Comparison of ENCODE assay signal across 11 cellular contexts in genomic region chr6:111832833-111833418, GRCh38. TPM values are rescaled to one million over a fixed set of nuclear protein-coding genes. Genes with fewer than 3 reads are reported as not detected.
DNase-seq lines count a peak whose midpoint lies in the region; ATAC-seq and TF ChIP-seq lines count a peak whose summit lies in the region.
"Had no signal": no experiment of that assay in that cellular context is flagged by ENCODE, and none has a peak within 500 bp of the region (broad histone marks: within the 10 kb centered on the region; RNA-seq: fewer than 3 reads in every experiment).

No MANE protein-coding gene starts in this region.

- no peak for TF ChIP-seq POLR2A in uterus (IDR thresholded peaks at IDR 0.05)

- no peaks in the 10 kb centered on the region for H3K27me3 Mint-ChIP-seq in CD8-positive, alpha-beta T cell (ENCODE audit: low read depth)

- H3K4me1 Mint-ChIP-seq in CD8-positive, alpha-beta T cell (ENCODE audit: low read depth), result peaks cover 86% of the 10 kb centered on the region

- no peaks in the 10 kb centered on the region for H3K36me3 ChIP-seq in CD8-positive, alpha-beta T cell (ENCODE audit: insufficient read depth, low read length)
- no peaks in the 10 kb centered on the region for H3K36me3 ChIP-seq in uterus

- H3K27me3 ChIP-seq in CD8-positive, alpha-beta T cell (ENCODE audit: insufficient read depth, low read length), result no peaks in the 10 kb centered on the region
- H3K27me3 ChIP-seq in uterus, result no peaks in the 10 kb centered on the region

- H3K36me3 Mint-ChIP-seq in CD8-positive, alpha-beta T cell, result peaks cover 49% of the 10 kb centered on the region

- TF ChIP-seq CTCF in CD8-positive, alpha-beta T cell (IDR thresholded peaks at IDR 0.05), result no peak
- TF ChIP-seq CTCF in uterus (IDR thresholded peaks at IDR 0.05), result no peak

- H3K4me3 Mint-ChIP-seq in CD8-positive, alpha-beta T cell, result peak overlapping the region; percentile 52

- H3K9me3 ChIP-seq in CD8-positive, alpha-beta T cell (ENCODE audit: low read length), result no peaks in the 10 kb centered on the region
- no peaks in the 10 kb centered on the region for H3K9me3 ChIP-seq in uterus

- POLR2A ChIA-PET in CD8-positive, alpha-beta T cell (lab: Charles Lee), result interaction anchor here (0.7 to 1.6 kb wide), 6 partner anchors 8 to 40 kb away, joined by 3 to 6 read pairs (median 4); partner anchors contain the start of gene FYN

- peaks cover 49% of the 10 kb centered on the region for H3K4me1 ChIP-seq in CD8-positive, alpha-beta T cell (ENCODE audit: insufficient read depth, low read length)
- no peaks in the 10 kb centered on the region for H3K4me1 ChIP-seq in uterus

- H3K27ac Mint-ChIP-seq in CD8-positive, alpha-beta T cell, result peak overlapping the region; percentile 85

- H3K4me3 ChIP-seq in CD8-positive, alpha-beta T cell (ENCODE audit: low read depth, low read length), result no peak overlapping the region
- no peak overlapping the region for H3K4me3 ChIP-seq in uterus

- ATAC-seq in CD8-positive, alpha-beta T cell, result no peak
- ATAC-seq in GM19043 (IDR thresholded peaks at IDR 0.05; ENCODE audit: low read depth, unreplicated experiment) (peak; percentile 43), HG03469 (IDR thresholded peaks at IDR 0.05; ENCODE audit: unreplicated experiment) (peak; percentile 30), HG03108 (IDR thresholded peaks at IDR 0.05; ENCODE audit: unreplicated experiment) (no peak)

- no peak overlapping the region for H3K27ac ChIP-seq in CD8-positive, alpha-beta T cell (ENCODE audit: low read depth, low read length)
- H3K27ac ChIP-seq in uterus, result peak overlapping the region in 1 of 2 donors; percentile 43

- CTCF ChIA-PET in CD8-positive, alpha-beta T cell (lab: Charles Lee), result interaction anchor here (0.7 to 1.1 kb wide), 3 partner anchors 8 to 164 kb away, joined by 3 read pairs; no protein-coding TSS in a partner anchor

- no peaks in the 10 kb centered on the region for H3K9me3 Mint-ChIP-seq in CD8-positive, alpha-beta T cell

- no peak for DNase-seq in CD8-positive, alpha-beta T cell
- peak; percentile 51 for DNase-seq in epidermal melanocyte (ENCODE audit: insufficient read length, low spot score)
- DNase-seq in putamen (ENCODE audit: low spot score), result no peak
- no peak for DNase-seq in NCI-H1105 treated with DMSO at 0.1 percent for 48 hours (lab: John Stamatoyannopoulos, UW)
- no peak for DNase-seq in uterus
- DNase-seq: activated effector memory CD4-positive, alpha-beta T cell treated with anti-CD3 and anti-CD28 coated beads, Interleukin-2, amount 50 U/mL, for 16 hours; kidney; NCI-H2227 treated with DMSO at 0.1 percent for 48 hours had no signal

- intact Hi-C loops in CD8-positive, alpha-beta T cell (cut with DNase I, micrococcal nuclease), result loop anchor here (1.0 to 5.0 kb wide), 2 partner anchors 9 to 39 kb away; partner anchors contain the start of gene FYN (in 1 of the 2)
- intact Hi-C loops in uterus (cut with DNase I; ENCODE audit: low total_unique reads), result no loop called here

RNA-seq across cellular contexts. Expression of gene FYN, which starts 40.3 kb away (rescaled TPM):
- 100 to 1,000 TPM; 479 to 483 TPM for total RNA-seq in CD8-positive, alpha-beta T cell
- total RNA-seq in uterus, result 100 to 1,000 TPM in 3 of 4 donors, 10 to 100 TPM in 1; 50.7 to 208 (median 135) TPM

Comparison
In these comparisons a context has a peak if more than half of its experiments do, and no peak if none do; other contexts are left out.
1. ATAC-seq: peak in GM19043 (single experiment) and HG03469 (single experiment); none in CD8-positive, alpha-beta T cell (single experiment) and HG03108 (single experiment).